ENCODE assay signal across 8 cellular contexts in the genomic region with DNA sequence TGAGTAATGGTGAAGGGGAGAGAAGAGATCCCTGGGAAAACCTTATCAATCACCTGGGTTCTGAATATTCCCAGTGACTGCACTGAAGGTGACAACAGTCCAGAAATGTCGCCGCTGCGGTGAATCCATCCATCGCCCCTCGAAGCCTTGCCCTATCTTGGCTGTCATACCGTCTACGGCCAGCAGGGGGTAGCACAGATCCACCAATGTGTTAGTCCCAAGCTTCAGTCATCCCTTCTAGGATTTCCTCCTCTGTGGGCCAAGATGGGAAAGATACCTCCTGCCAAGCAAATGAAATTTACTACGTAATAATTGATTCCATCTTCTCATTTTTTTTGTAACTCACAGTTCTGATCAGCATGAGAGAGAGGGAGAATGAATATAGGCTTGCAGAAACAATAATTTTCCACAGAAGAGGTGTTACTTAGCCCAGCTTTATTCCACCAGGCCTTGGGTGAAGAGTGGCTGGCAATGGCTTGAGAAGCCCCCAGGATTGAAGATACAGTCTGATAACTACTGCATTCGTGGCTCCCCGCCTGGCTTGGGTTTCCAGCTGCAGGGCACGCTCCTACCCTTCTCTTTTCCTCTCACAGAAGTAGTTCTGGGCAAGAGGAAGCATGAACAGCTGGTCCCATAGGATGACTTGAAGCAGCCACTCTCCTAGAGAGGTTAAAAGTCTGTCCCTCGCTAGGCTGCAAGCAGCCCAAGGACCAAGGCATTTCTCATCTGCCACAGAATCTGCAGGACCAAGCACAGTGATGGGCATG. TPM values are rescaled to one million over a fixed set of nuclear protein-coding genes. Genes with fewer than 3 reads are reported as not detected.
DNase-seq lines count a peak whose midpoint lies in the region; ATAC-seq and TF ChIP-seq lines count a peak whose summit lies in the region.

No MANE protein-coding gene starts in this region.

- ATAC-seq in foreskin keratinocyte (peak; percentile 51), HG02571 (IDR thresholded peaks at IDR 0.05; ENCODE audit: unreplicated experiment) (no peak)

- H3K27me3 ChIP-seq in foreskin keratinocyte, result peaks cover 48% of the 10 kb centered on the region

- no peaks in the 10 kb centered on the region for H3K4me1 ChIP-seq in foreskin keratinocyte

- H3K27ac Mint-ChIP-seq in osteocyte (ENCODE audit: unreplicated experiment) (no peak overlapping the region), type B pancreatic cell (no peak overlapping the region)

- H3K36me3 Mint-ChIP-seq in osteocyte (ENCODE audit: unreplicated experiment), result no peaks in the 10 kb centered on the region
- no peaks in the 10 kb centered on the region for H3K36me3 Mint-ChIP-seq in type B pancreatic cell

- TF ChIP-seq CTCF in foreskin keratinocyte (conservative IDR thresholded peaks at IDR 0.05), result peak; percentile 96
- peak; percentile 91 for TF ChIP-seq CTCF in osteocyte (IDR thresholded peaks at IDR 0.05)
- peak; percentile 95 for TF ChIP-seq CTCF in type B pancreatic cell (conservative IDR thresholded peaks at IDR 0.05)

- H3K4me1 Mint-ChIP-seq in osteocyte (ENCODE audit: unreplicated experiment) (peaks cover 8% of the 10 kb centered on the region), type B pancreatic cell (ENCODE audit: unreplicated experiment) (peaks cover 5% of the 10 kb centered on the region)

- H3K9me3 Mint-ChIP-seq in osteocyte (ENCODE audit: unreplicated experiment), result no peaks in the 10 kb centered on the region
- no peaks in the 10 kb centered on the region for H3K9me3 Mint-ChIP-seq in type B pancreatic cell

- no peak overlapping the region for H3K4me3 Mint-ChIP-seq in osteocyte (ENCODE audit: unreplicated experiment)
- peak overlapping the region; percentile 78 for H3K4me3 Mint-ChIP-seq in type B pancreatic cell

- DNase-seq in EL (peak; percentile 81), NAMALWA (ENCODE audit: low spot score) (peak; percentile 87), SK-N-DZ (ENCODE audit: low spot score) (peak; percentile 87), foreskin keratinocyte (peak in 1 of 2 donors; percentile 50), osteocyte (ENCODE audit: extremely low spot score, unreplicated experiment) (peak; percentile 95), type B pancreatic cell (ENCODE audit: extremely low spot score, unreplicated experiment) (peak; percentile 91)
- peak; percentile 87 for DNase-seq in activated gamma-delta T cell treated with anti-CD3 and anti-CD28 coated beads, Interleukin-2, amount 50 U/mL, for 16 hours (ENCODE audit: low read depth)

- H3K27me3 Mint-ChIP-seq in osteocyte (ENCODE audit: unreplicated experiment) (peaks cover 3% of the 10 kb centered on the region), type B pancreatic cell (peaks cover 52% of the 10 kb centered on the region)

- H3K27ac ChIP-seq in foreskin keratinocyte, result no peak overlapping the region

RNA-seq across cellular contexts. Expression of gene FMNL1, which starts 2.6 kb away (rescaled TPM):
- 1.7 and 1.9 TPM in 2 replicates for polyA plus RNA-seq in SK-N-DZ (2014; cell fraction: cytosol; rRNA removed)
- 3.2 and 6.7 TPM in 2 replicates for polyA plus RNA-seq in SK-N-DZ (2014; cell fraction: nucleus; rRNA removed)
- 0.48 and 1.6 TPM in 2 replicates for total RNA-seq in foreskin keratinocyte
- 0.91 and 2.0 TPM in 2 replicates for polyA plus RNA-seq in foreskin keratinocyte
- total RNA-seq in osteocyte, result 2.0 and 2.8 TPM in 2 replicates
- total RNA-seq in type B pancreatic cell (ENCODE audit: low replicate concordance), result 1.9 and 6.0 TPM in 2 replicates

RNA-seq across cellular contexts. Expression of gene SPATA32, which starts 42.8 kb away (rescaled TPM):
- polyA plus RNA-seq in SK-N-DZ (2014; cell fraction: cytosol; rRNA removed), result not detected in 2 replicates
- polyA plus RNA-seq in SK-N-DZ (2014; cell fraction: nucleus; rRNA removed), result not detected in 2 replicates
- total RNA-seq in foreskin keratinocyte, result not detected in 2 replicates
- not detected in 2 replicates for polyA plus RNA-seq in foreskin keratinocyte
- 0.18 TPM in 1 of 2 replicates, not detected in the other for total RNA-seq in osteocyte
- total RNA-seq in type B pancreatic cell (ENCODE audit: low replicate concordance), result not detected in 2 replicates

RNA-seq across cellular contexts. Expression of gene HEXIM2, which starts 57.4 kb away (rescaled TPM):
- polyA plus RNA-seq in SK-N-DZ (2014; cell fraction: cytosol; rRNA removed), result 9.7 and 10.2 TPM in 2 replicates
- 7.2 and 8.5 TPM in 2 replicates for polyA plus RNA-seq in SK-N-DZ (2014; cell fraction: nucleus; rRNA removed)
- total RNA-seq in foreskin keratinocyte, result 3.7 and 5.3 TPM in 2 replicates
- 5.7 and 6.3 TPM in 2 replicates for polyA plus RNA-seq in foreskin keratinocyte
- total RNA-seq in osteocyte, result 6.4 and 9.8 TPM in 2 replicates
- total RNA-seq in type B pancreatic cell (ENCODE audit: low replicate concordance), result 5.3 and 11.5 TPM in 2 replicates
